ENCODE assay signal across 8 cellular contexts in genomic region chr5:138491669-138492551, GRCh38. TPM values are rescaled to one million over a fixed set of nuclear protein-coding genes. Genes with fewer than 3 reads are reported as not detected.
DNase-seq lines count a peak whose midpoint lies in the region; ATAC-seq and TF ChIP-seq lines count a peak whose summit lies in the region.

No MANE protein-coding gene starts in this region.

- no peak for TF ChIP-seq EP300 in upper lobe of left lung (IDR thresholded peaks at IDR 0.05)

- H3K79me2 ChIP-seq in MM.1S (ENCODE audit: low read length) = no peaks in the 10 kb centered on the region

- peaks cover 23% of the 10 kb centered on the region for H3K27me3 Mint-ChIP-seq in progenitor cell of endocrine pancreas

- no peaks in the 10 kb centered on the region for H4K20me1 ChIP-seq in MM.1S (ENCODE audit: insufficient read depth, low read length)

- TF ChIP-seq CTCF in MM.1S (IDR thresholded peaks at IDR 0.05; ENCODE audit: low read length) (no peak), adrenal gland (IDR thresholded peaks at IDR 0.05) (no peak), progenitor cell of endocrine pancreas (IDR thresholded peaks at IDR 0.05; ENCODE audit: unreplicated experiment) (no peak), upper lobe of left lung (IDR thresholded peaks at IDR 0.05) (no peak)

- peak overlapping the region; percentile 98 for H3K4me2 ChIP-seq in MM.1S (ENCODE audit: low read depth, low read length)

- H3K27ac ChIP-seq in MM.1S (ENCODE audit: low read length) (no peak overlapping the region), adrenal gland (peak overlapping the region in 2 of 5 donors; percentile 67 to 74), upper lobe of left lung (peak overlapping the region in 3 of 4 donors; percentile 26 to 68 (median 32))

- TF ChIP-seq POLR2A in adrenal gland (IDR thresholded peaks at IDR 0.05) (peak; percentile 53 to 61), upper lobe of left lung (IDR thresholded peaks at IDR 0.05) (no peak)

- ATAC-seq in left cardiac atrium (peak; percentile 98 to 99), upper lobe of left lung (ENCODE audit: low FRiP score in 2 of 2) (peak; percentile 96 to 97)

- H3K4me1 Mint-ChIP-seq in progenitor cell of endocrine pancreas (ENCODE audit: low read depth) = peaks cover 17% of the 10 kb centered on the region

- no peaks in the 10 kb centered on the region for H3K9me2 ChIP-seq in MM.1S (replicated peaks; ENCODE audit: insufficient read depth, low read length)

- H3K36me3 Mint-ChIP-seq in progenitor cell of endocrine pancreas (ENCODE audit: insufficient read depth) = no peaks in the 10 kb centered on the region

- peak overlapping the region; percentile 56 for H3K9ac ChIP-seq in ES-I3 (ENCODE audit: low read depth, low read length)
- H3K9ac ChIP-seq in MM.1S (ENCODE audit: low read length) = peak overlapping the region; percentile 32; the same call in 1 of the 2 replicates

- H3K9me3 ChIP-seq in ES-I3 (ENCODE audit: control insufficient read depth, insufficient read depth, low read length) (no peaks in the 10 kb centered on the region), MM.1S (replicated peaks; ENCODE audit: insufficient read depth, low read length) (no peaks in the 10 kb centered on the region), adrenal gland (replicated peaks in 1 of 3) (no peaks in the 10 kb centered on the region), upper lobe of left lung (no peaks in the 10 kb centered on the region)

- H3K36me3 ChIP-seq in ES-I3 (ENCODE audit: insufficient read depth, low read length) = no peaks in the 10 kb centered on the region
- no peaks in the 10 kb centered on the region for H3K36me3 ChIP-seq in MM.1S (replicated peaks; ENCODE audit: insufficient read depth, low read length)
- no peaks in the 10 kb centered on the region for H3K36me3 ChIP-seq in adrenal gland (replicated peaks in 1 of 2)
- H3K36me3 ChIP-seq in upper lobe of left lung = no peaks in the 10 kb centered on the region

- H3K4me3 ChIP-seq in MM.1S (ENCODE audit: low read length) (peak overlapping the region; percentile 62), adrenal gland (peak overlapping the region in 3 of 4 donors; percentile 24 to 66 (median 33)), upper lobe of left lung (peak overlapping the region; percentile 43 to 72 (median 63))

- WGBS in adrenal gland, 4 donors = 0 to 30% (median 2%) methylated on average over 4 to 93 of the region's 93 CpGs
- WGBS in upper lobe of left lung, 2 donors = 4 to 7% methylated on average over 8 to 33 of the region's 93 CpGs

- H3K27me3 ChIP-seq in MM.1S (replicated peaks; ENCODE audit: insufficient read depth, low read length) = peaks cover 43% of the 10 kb centered on the region
- H3K27me3 ChIP-seq in adrenal gland = no peaks in the 10 kb centered on the region
- H3K27me3 ChIP-seq in upper lobe of left lung = no peaks in the 10 kb centered on the region

- peak overlapping the region; percentile 92 for H2AFZ ChIP-seq in MM.1S (ENCODE audit: low read length)

- peak overlapping the region; percentile 79 for H3K4me3 Mint-ChIP-seq in progenitor cell of endocrine pancreas (ENCODE audit: low read depth)

- no peaks in the 10 kb centered on the region for H3F3A ChIP-seq in MM.1S (ENCODE audit: insufficient read depth, low read length)

- peak overlapping the region; percentile 91 for H3K27ac Mint-ChIP-seq in progenitor cell of endocrine pancreas

- intact Hi-C loops in adrenal gland (cut with DNase I) (no loop called here), left cardiac atrium (cut with DNase I) (no loop called here)

- H3K9me3 Mint-ChIP-seq in progenitor cell of endocrine pancreas (ENCODE audit: low read depth) = no peaks in the 10 kb centered on the region

- DNase-seq in HCEC 1CT (peak; percentile 90), MM.1S (peak; percentile 88), SW480 (ENCODE audit: low spot score) (peak; percentile 87), adrenal gland (peak; percentile 89 to 95 (median 93)), left cardiac atrium (peak; percentile 94), progenitor cell of endocrine pancreas (ENCODE audit: low spot score, unreplicated experiment) (peak; percentile 34), upper lobe of left lung (peak; percentile 92 to 98)

- H3K4me1 ChIP-seq in ES-I3 (ENCODE audit: insufficient read depth, low read length) (peaks cover 16% of the 10 kb centered on the region), MM.1S (ENCODE audit: low read length) (peaks cover 4% of the 10 kb centered on the region; the same call in 1 of the 2 replicates), adrenal gland (replicated peaks in 1 of 2) (peaks cover 0 to 20% of the 10 kb centered on the region in 2 donors), upper lobe of left lung (peaks cover 14 to 20% (median 17%) of the 10 kb centered on the region in 4 donors)

RNA-seq across cellular contexts. Expression of gene EGR1, which starts 26.6 kb away (rescaled TPM):
- 100 to 1,000 TPM in 1 of 8 donors, 10 to 100 TPM in 6, 1 to 10 TPM in 1; 8.5 to 221 (median 52.6) TPM for total RNA-seq in adrenal gland
- polyA plus RNA-seq in adrenal gland = 10 to 100 TPM; 42.9 to 61.5 (median 59.8) TPM
- 10 to 100 TPM; 29.1 to 71.9 TPM for total RNA-seq in left cardiac atrium
- 49.5 and 56.2 TPM in 2 replicates for total RNA-seq in progenitor cell of endocrine pancreas
- 100 to 1,000 TPM in 2 of 6 donors, 10 to 100 TPM in 4; 14.7 to 222 (median 64.2) TPM for total RNA-seq in upper lobe of left lung

RNA-seq across cellular contexts. Expression of gene ETF1, which starts 51.1 kb away (rescaled TPM):
- total RNA-seq in adrenal gland (100 to 1,000 TPM in 2 of 8 donors, 10 to 100 TPM in 6; 41.9 to 178 (median 72.3) TPM), left cardiac atrium (100 to 1,000 TPM in 1 of 2 donors, 10 to 100 TPM in 1; 74.0 to 106 TPM), progenitor cell of endocrine pancreas (73.1 and 77.6 TPM in 2 replicates), upper lobe of left lung (100 to 1,000 TPM in 2 of 6 donors, 10 to 100 TPM in 4; 22.0 to 147 (median 92.4) TPM)
- polyA plus RNA-seq in adrenal gland = 100 to 1,000 TPM in 1 of 3 donors, 10 to 100 TPM in 2; 25.4 to 171 (median 27.8) TPM

RNA-seq across cellular contexts. Expression of gene REEP2, which starts 53.1 kb away (rescaled TPM):
- 10 to 100 TPM in 1 of 8 donors, 1 to 10 TPM in 7; 2.4 to 14.3 (median 4.6) TPM for total RNA-seq in adrenal gland
- polyA plus RNA-seq in adrenal gland = 10 to 100 TPM in 2 of 3 donors, 1 to 10 TPM in 1; 9.1 to 39.7 (median 11.8) TPM
- 10 to 100 TPM; 15.6 to 17.0 TPM for total RNA-seq in left cardiac atrium
- total RNA-seq in progenitor cell of endocrine pancreas = 20.0 and 22.1 TPM in 2 replicates
- 1 to 10 TPM in 1 of 6 donors, under 1 TPM in 4, not detected in 1; 0.33 to 3.2 (median 0.46) TPM for total RNA-seq in upper lobe of left lung

Comparison
In these comparisons a context has a peak if more than half of its experiments do, and no peak if none do; other contexts are left out.
1. DNase-seq: peak in every context shown above with its lines; median percentile 95 in upper lobe of left lung; 94 in left cardiac atrium; 93 in adrenal gland; 90 in HCEC 1CT; 88 in MM.1S; 87 in SW480; 34 in progenitor cell of endocrine pancreas.
2. POLR2A ChIP-seq: peak in adrenal gland (2 of 2); none in upper lobe of left lung (0 of 4).
3. Peak in every context shown above with its lines, with median percentiles within 50 percentile points of each other: H3K4me3 ChIP-seq.